In the genomic region with DNA sequence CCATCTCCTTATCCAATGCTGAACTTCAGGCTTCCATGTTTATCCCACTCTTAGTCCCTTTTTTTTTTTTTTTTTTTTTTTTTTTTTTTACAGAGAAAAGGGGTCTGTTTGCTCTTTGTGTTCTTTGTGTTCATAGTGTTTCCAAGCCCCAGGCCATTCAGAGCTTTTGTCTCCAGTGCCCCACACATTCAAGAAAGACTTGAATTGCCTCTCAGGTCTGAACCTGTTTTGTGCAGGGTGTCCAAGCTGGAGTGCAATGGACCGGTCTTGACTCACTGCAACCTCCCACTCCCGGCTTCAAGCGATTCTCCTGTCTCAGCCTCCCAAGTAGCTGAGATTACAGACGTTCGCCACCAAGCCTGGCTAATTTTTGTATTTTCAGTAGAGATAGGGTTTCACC, we compare ENCODE assay signal across 23 cellular contexts.
"Had no signal": no experiment of that assay in that cellular context is flagged by ENCODE, and none has a peak within 500 bp of the region (broad histone marks: within the 10 kb centered on the region; RNA-seq: fewer than 3 reads in every experiment).

No MANE protein-coding gene starts in this region.

- H3K4me3 ChIP-seq: pancreas, psoas muscle, right atrium auricular region, stomach, suprapubic skin, transverse colon had no signal

- ATAC-seq: activated CD8-positive, alpha-beta T cell treated with anti-CD3 and anti-CD28 coated beads, Interleukin-2, amount 10 ng/mL, durations not matched to agents 7 days and 5 days; activated naive CD4-positive, alpha-beta T cell treated with anti-CD3 and anti-CD28 coated beads, Interleukin-2, amount 50 U/mL, for 72 hours; esophagus mucosa; left lobe of liver; natural killer cell treated with Interleukin-12 subunit alpha and Interleukin-12 subunit beta and Interleukin-15 and Interleukin-18, amount 100 ng/mL, for 72 hours; pancreas; psoas muscle had no signal

- DNase-seq: activated CD4-positive, alpha-beta T cell treated with anti-CD3 and anti-CD28 coated beads, Interleukin-2, amount 10 ng/mL, durations not matched to agents 7 days and 5 days; activated CD4-positive, CD25-positive, alpha-beta regulatory T cell treated with anti-CD3 and anti-CD28 coated beads, Interleukin-2, amount 50 U/mL, for 72 hours; activated CD8-positive, alpha-beta T cell treated with anti-CD3 and anti-CD28 coated beads, Interleukin-2, amount 10 ng/mL, durations not matched to agents 7 days and 5 days; activated gamma-delta T cell treated with Interleukin-2 at 50 U/mL for 16 hours; aorta; central memory CD4-positive, alpha-beta T cell; effector memory CD4-positive, alpha-beta T cell; foreskin melanocyte; immature natural killer cell; midbrain; pancreas; psoas muscle; stimulated activated CD4-positive, alpha-beta T cell treated with anti-CD3 and anti-CD28 coated beads, Interleukin-4, amount 100 ng/mL, for 4 hours; stomach; transverse colon had no signal

- H3K36me3 Mint-ChIP-seq: brain; immature natural killer cell; natural killer cell treated with Interleukin-12 subunit alpha and Interleukin-12 subunit beta and Interleukin-15 and Interleukin-18, amount 100 ng/mL, for 72 hours had no signal

- H3K4me1 ChIP-seq: pancreas, psoas muscle had no signal

- H3K4me1 Mint-ChIP-seq: immature natural killer cell had no signal

- H3K27me3 ChIP-seq: pancreas, right atrium auricular region, stomach, suprapubic skin, transverse colon had no signal

- H3K9me3 Mint-ChIP-seq: brain; immature natural killer cell; natural killer cell treated with Interleukin-12 subunit alpha and Interleukin-12 subunit beta and Interleukin-15 and Interleukin-18, amount 100 ng/mL, for 72 hours had no signal

- H3K27ac Mint-ChIP-seq: activated CD8-positive, alpha-beta T cell treated with anti-CD3 and anti-CD28 coated beads, Interleukin-2, amount 10 ng/mL, durations not matched to agents 7 days and 5 days; activated naive CD4-positive, alpha-beta T cell treated with anti-CD3 and anti-CD28 coated beads, Interleukin-2, amount 50 U/mL, for 72 hours; brain; immature natural killer cell; natural killer cell treated with Interleukin-12 subunit alpha and Interleukin-12 subunit beta and Interleukin-15 and Interleukin-18, amount 100 ng/mL, for 72 hours had no signal

- H3K27ac ChIP-seq: pancreas, psoas muscle, right atrium auricular region, suprapubic skin, transverse colon, VCaP had no signal

- H3K36me3 ChIP-seq: pancreas, right atrium auricular region, stomach, suprapubic skin, transverse colon had no signal

- H3K4me3 Mint-ChIP-seq: activated CD4-positive, alpha-beta T cell treated with anti-CD3 and anti-CD28 coated beads, Interleukin-2, amount 10 ng/mL, durations not matched to agents 7 days and 5 days; activated CD8-positive, alpha-beta T cell treated with anti-CD3 and anti-CD28 coated beads, Interleukin-2, amount 10 ng/mL, durations not matched to agents 7 days and 5 days; brain; immature natural killer cell; natural killer cell treated with Interleukin-12 subunit alpha and Interleukin-12 subunit beta and Interleukin-15 and Interleukin-18, amount 100 ng/mL, for 72 hours had no signal

- H3K9me3 ChIP-seq: pancreas, psoas muscle, right atrium auricular region, stomach, suprapubic skin, transverse colon had no signal
